9 cellular contexts compared by ENCODE assay signal in the genomic region with DNA sequence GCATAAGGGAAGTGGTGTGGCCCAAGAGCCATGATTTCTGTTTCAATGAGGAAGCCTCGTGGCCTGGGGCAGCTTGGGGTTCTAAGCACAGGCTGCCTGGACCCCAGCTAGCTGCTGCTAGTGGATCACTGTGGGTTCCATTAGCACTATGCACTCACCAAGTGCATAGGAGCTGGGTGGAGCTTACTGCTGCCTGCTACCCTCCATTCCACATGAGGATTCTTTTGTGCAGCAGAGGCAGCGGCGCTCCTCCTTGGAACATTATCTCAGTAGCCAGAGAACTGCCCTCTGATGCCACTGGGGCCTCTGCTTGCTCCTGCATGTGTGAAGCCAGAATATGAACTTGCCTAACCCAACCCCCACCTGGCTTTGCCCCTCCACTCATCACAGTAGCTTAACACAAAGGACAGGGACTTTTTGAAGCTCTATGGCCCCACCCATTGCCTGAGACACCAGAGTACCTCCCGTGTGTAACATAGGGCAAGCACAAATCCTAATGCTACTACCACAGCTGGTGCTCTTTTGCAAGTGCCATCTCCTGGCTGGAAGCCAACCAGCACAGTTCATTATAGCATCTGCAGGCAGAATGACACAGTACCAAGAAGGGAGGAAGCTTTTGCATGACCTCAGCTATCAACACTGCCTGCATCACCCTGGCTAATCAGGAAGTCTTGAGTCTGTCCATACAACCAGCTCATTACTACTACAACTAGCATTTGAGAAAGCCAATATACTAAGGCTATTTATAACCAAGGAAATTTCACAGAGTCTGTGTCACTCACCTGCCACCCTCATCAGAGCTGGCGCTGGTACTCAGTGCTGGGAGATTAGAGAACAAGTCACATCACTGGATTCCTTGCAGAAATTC.
DNase-seq lines count a peak whose midpoint lies in the region; ATAC-seq and TF ChIP-seq lines count a peak whose summit lies in the region.
"Had no signal": no experiment of that assay in that cellular context is flagged by ENCODE, and none has a peak within 500 bp of the region (broad histone marks: within the 10 kb centered on the region; RNA-seq: fewer than 3 reads in every experiment).

No MANE protein-coding gene starts in this region.

- peak overlapping the region in 9 of 11 experiments; percentile 11 to 57 (median 39); a peak in 14 of 22 replicates for H3K4me2 ChIP-seq in BLaER1 treated with 17β-estradiol and CSF1 and Interleukin-3, amounts not matched to agents 10 nM and 100 nM

- CTCF ChIA-PET in Caco-2 (lab: Charles Lee) = no interaction called here

- intact Hi-C loops in left ventricle myocardium superior (cut with micrococcal nuclease) (no loop called here), Caco-2 (cut with micrococcal nuclease; ENCODE audit: unreplicated experiment) (no loop called here)

- no peaks in the 10 kb centered on the region for H3K27me3 ChIP-seq in BLaER1 treated with 17β-estradiol and CSF1 and Interleukin-3, amounts not matched to agents 10 nM and 100 nM
- no peaks in the 10 kb centered on the region; the same call in 1 of the 2 replicates for H3K27me3 ChIP-seq in Caco-2 (replicated peaks; ENCODE audit: control insufficient read depth, insufficient read depth, low read length)

- H3K9me3 ChIP-seq in BLaER1 treated with 17β-estradiol and CSF1 and Interleukin-3, amounts not matched to agents 10 nM and 100 nM (replicated peaks in 1 of 11) = peaks cover 0 to 4% (median 0%) of the 10 kb centered on the region in 11 experiments; a peak in 1 of 22 replicates
- no peaks in the 10 kb centered on the region for H3K9me3 ChIP-seq in Caco-2

- H3K4me3 ChIP-seq in BLaER1 treated with 17β-estradiol and CSF1 and Interleukin-3, amounts not matched to agents 10 nM and 100 nM = no peak overlapping the region
- no peak overlapping the region for H3K4me3 ChIP-seq in Caco-2 (ENCODE audit: low read depth, low read length)

- no TSS peak for BruUV-seq in Caco-2 (replicated peaks; lab: Mats Ljungman, UMichigan)

- H3K27ac ChIP-seq in BLaER1 treated with 17β-estradiol and CSF1 and Interleukin-3, amounts not matched to agents 10 nM and 100 nM = peak overlapping the region in 4 of 11 experiments; percentile 35 to 59 (median 53); a peak in 8 of 22 replicates

- POLR2A ChIA-PET in Caco-2 (lab: Charles Lee) = no interaction called here

- peaks cover 8% of the 10 kb centered on the region for H3K27me3 Mint-ChIP-seq in Caco-2 (ENCODE audit: insufficient read depth, unreplicated experiment)

- TF ChIP-seq CTCF in Caco-2 (IDR thresholded peaks at IDR 0.05; ENCODE audit: insufficient read depth in 1 of 2, low read depth in 1 of 2, low read length in 1 of 2, severe bottlenecking in 1 of 2, unreplicated experiment in 1 of 2) = no peak

- H3K27ac Mint-ChIP-seq in Caco-2 (ENCODE audit: unreplicated experiment) = no peak overlapping the region
- H3K27ac Mint-ChIP-seq: activated T-helper 1 cell treated with anti-CD3 and anti-CD28 coated beads, Interleukin-12 subunit alpha, Interleukin-12 subunit beta, Interleukin-2, Interleukin-4 antibody, amounts not matched to agents 30 ng/mL and 10 ng/mL and 1 ng/mL, durations not matched to agents 14 hours and 24 hours and 36 hours had no signal

- DNase-seq in NCI-H82 treated with DMSO at 0.1 percent for 48 hours (lab: John Stamatoyannopoulos, UW; ENCODE audit: unreplicated experiment) (peak; percentile 68), left ventricle myocardium superior (peak; percentile 26), Caco-2 (no peak)

- no peaks in the 10 kb centered on the region for H3K36me3 Mint-ChIP-seq in Caco-2 (ENCODE audit: insufficient read depth, unreplicated experiment)

- no peaks in the 10 kb centered on the region for H4K20me1 ChIP-seq in BLaER1 treated with 17β-estradiol and CSF1 and Interleukin-3, amounts not matched to agents 10 nM and 100 nM

- ATAC-seq in HG02852 (IDR thresholded peaks at IDR 0.05; ENCODE audit: unreplicated experiment) (peak; percentile 38), left ventricle myocardium superior (peak; percentile 67), GM18511 (IDR thresholded peaks at IDR 0.05; ENCODE audit: unreplicated experiment) (no peak), HG02938 (IDR thresholded peaks at IDR 0.05; ENCODE audit: unreplicated experiment) (no peak), GM18517 (IDR thresholded peaks at IDR 0.05; ENCODE audit: unreplicated experiment) (no peak)

- H3K4me3 Mint-ChIP-seq in Caco-2 (ENCODE audit: unreplicated experiment) = no peak overlapping the region
- H3K4me3 Mint-ChIP-seq: activated T-helper 1 cell treated with anti-CD3 and anti-CD28 coated beads, Interleukin-12 subunit alpha, Interleukin-12 subunit beta, Interleukin-2, Interleukin-4 antibody, amounts not matched to agents 30 ng/mL and 10 ng/mL and 1 ng/mL, durations not matched to agents 14 hours and 24 hours and 36 hours had no signal

- no peaks in the 10 kb centered on the region for H3K4me1 Mint-ChIP-seq in Caco-2 (ENCODE audit: low read depth, unreplicated experiment)

- H3K4me1 ChIP-seq in BLaER1 treated with 17β-estradiol and CSF1 and Interleukin-3, amounts not matched to agents 10 nM and 100 nM = peaks cover 7 to 51% (median 34%) of the 10 kb centered on the region in 10 experiments
- H3K4me1 ChIP-seq in Caco-2 = no peaks in the 10 kb centered on the region

- no peaks in the 10 kb centered on the region for H3K36me3 ChIP-seq in BLaER1 treated with 17β-estradiol and CSF1 and Interleukin-3, amounts not matched to agents 10 nM and 100 nM
- no peaks in the 10 kb centered on the region for H3K36me3 ChIP-seq in Caco-2 (ENCODE audit: control insufficient read depth, insufficient read depth, low read length)

- no peak overlapping the region for H3K9ac ChIP-seq in BLaER1 treated with 17β-estradiol and CSF1 and Interleukin-3, amounts not matched to agents 10 nM and 100 nM

- H3K9me3 Mint-ChIP-seq in Caco-2 (ENCODE audit: unreplicated experiment) = no peaks in the 10 kb centered on the region
- H3K9me3 Mint-ChIP-seq: activated T-helper 1 cell treated with anti-CD3 and anti-CD28 coated beads, Interleukin-12 subunit alpha, Interleukin-12 subunit beta, Interleukin-2, Interleukin-4 antibody, amounts not matched to agents 30 ng/mL and 10 ng/mL and 1 ng/mL, durations not matched to agents 14 hours and 24 hours and 36 hours had no signal

Comparison
In these comparisons a context has a peak if more than half of its experiments do, and no peak if none do; other contexts are left out.
1. ATAC-seq: peak in HG02852 (single experiment) and left ventricle myocardium superior (single experiment); none in GM18511 (single experiment), HG02938 (single experiment) and GM18517 (single experiment).
2. DNase-seq: peak in NCI-H82 treated with DMSO at 0.1 percent for 48 hours (single experiment) and left ventricle myocardium superior (single experiment); none in Caco-2 (0 of 2).